In the genomic region with DNA sequence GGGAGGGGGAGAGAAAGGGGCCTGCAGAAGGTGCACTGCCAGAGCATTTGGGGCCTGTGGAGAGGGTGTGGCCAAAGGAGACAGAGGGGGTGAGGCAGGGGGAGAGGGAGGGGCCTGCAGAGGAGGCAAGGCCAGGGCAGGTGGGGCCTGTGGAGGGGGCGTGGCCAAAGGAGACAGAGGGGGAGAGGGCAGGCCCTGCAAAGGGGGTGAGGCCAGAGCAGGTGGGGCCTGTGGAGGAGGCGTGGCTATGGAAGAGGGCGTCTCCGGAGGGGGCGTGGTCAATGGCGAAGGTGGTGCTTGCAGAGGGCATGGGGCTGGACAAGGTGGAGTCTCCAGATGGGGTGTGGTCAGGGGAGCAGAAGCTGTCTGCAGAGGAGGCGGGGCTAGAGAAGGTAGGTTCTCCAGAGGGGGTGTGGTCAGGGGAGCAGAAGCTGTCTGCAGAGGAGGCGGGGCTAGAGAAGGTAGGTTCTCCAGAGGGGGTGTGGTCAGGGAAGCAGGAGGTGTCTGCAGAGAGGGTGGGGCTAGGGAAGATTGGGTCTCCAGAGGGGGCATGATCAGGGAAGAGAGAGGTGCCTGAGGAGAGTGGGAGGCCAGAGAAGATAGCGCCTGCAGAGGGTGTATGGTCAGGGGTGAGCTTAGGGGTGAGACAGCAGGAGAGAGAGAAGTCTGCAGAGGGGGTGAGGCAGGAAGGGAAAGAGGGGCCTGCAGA, we compare ENCODE assay signal across 8 cellular contexts. TPM values are rescaled to one million over a fixed set of nuclear protein-coding genes. Genes with fewer than 3 reads are reported as not detected.
A peak's percentile ranks its signal among the peaks of the same experiment; 100 is the strongest.
DNase-seq lines count a peak whose midpoint lies in the region; ATAC-seq and TF ChIP-seq lines count a peak whose summit lies in the region.

No MANE protein-coding gene starts in this region.

- no peak for TF ChIP-seq CTCF in fibroblast of mammary gland (conservative IDR thresholded peaks at IDR 0.05; ENCODE audit: control insufficient read depth, insufficient read depth, low read depth, low read length)

- H3K27me3 Mint-ChIP-seq in activated CD4-positive, alpha-beta T cell treated with anti-CD3 and anti-CD28 coated beads for 36 hours = peaks cover 24% of the 10 kb centered on the region
- peaks cover 21% of the 10 kb centered on the region for H3K27me3 Mint-ChIP-seq in activated CD4-positive, alpha-beta memory T cell treated with anti-CD3 and anti-CD28 coated beads for 36 hours

- DNase-seq in activated CD4-positive, alpha-beta T cell treated with anti-CD3 and anti-CD28 coated beads for 36 hours = peak; percentile 85
- DNase-seq in activated CD4-positive, alpha-beta T cell treated with anti-CD3 and anti-CD28 coated beads for 1 hour = no peak
- DNase-seq in NCI-H226 (peak; percentile 82), fibroblast of mammary gland (ENCODE audit: low read depth) (peak; percentile 47), middle frontal gyrus (ENCODE audit: extremely low spot score, low spot score) (no peak), NCI-H2107 (lab: John Stamatoyannopoulos, UW) (no peak)
- peak; percentile 81 for DNase-seq in activated CD4-positive, alpha-beta memory T cell treated with anti-CD3 and anti-CD28 coated beads for 36 hours
- DNase-seq in stimulated activated CD4-positive, alpha-beta T cell treated with anti-CD3 and anti-CD28 coated beads, Interleukin-2, amount 100 ng/mL, for 48 hours = peak; percentile 39 to 52

- no peak overlapping the region for H3K4me3 ChIP-seq in fibroblast of mammary gland (ENCODE audit: control insufficient read depth, low read depth, low read length)

- intact Hi-C loops in activated CD4-positive, alpha-beta T cell treated with anti-CD3 and anti-CD28 coated beads for 36 hours (cut with DNase I, micrococcal nuclease) = loop anchor here (1.0 to 5.0 kb wide), 6 partner anchors 8 to 1133 kb away; partner anchors contain the start of genes GPR108 (in 1 of the 2), MAP2K7 (in 1 of the 2), SNAPC2 (in 1 of the 2) and TRIP10 (in 1 of the 2)
- intact Hi-C loops in activated CD4-positive, alpha-beta memory T cell treated with anti-CD3 and anti-CD28 coated beads for 36 hours (cut with micrococcal nuclease) = no loop called here

- peaks cover 39% of the 10 kb centered on the region for H3K4me1 Mint-ChIP-seq in activated CD4-positive, alpha-beta T cell treated with anti-CD3 and anti-CD28 coated beads for 36 hours
- H3K4me1 Mint-ChIP-seq in activated CD4-positive, alpha-beta memory T cell treated with anti-CD3 and anti-CD28 coated beads for 36 hours (ENCODE audit: low read depth) = peaks cover 36% of the 10 kb centered on the region

- CTCF ChIA-PET in activated CD4-positive, alpha-beta T cell treated with anti-CD3 and anti-CD28 coated beads for 36 hours (lab: Charles Lee) = interaction anchor here (1.9 kb wide), 1 partner anchor 49 kb away, joined by 4 read pairs; the partner anchor contains the start of gene SNAPC2
- CTCF ChIA-PET in activated CD4-positive, alpha-beta memory T cell treated with anti-CD3 and anti-CD28 coated beads for 36 hours (lab: Charles Lee) = no interaction called here

- H3K9me3 Mint-ChIP-seq in activated CD4-positive, alpha-beta T cell treated with anti-CD3 and anti-CD28 coated beads for 36 hours (ENCODE audit: low read depth) = no peaks in the 10 kb centered on the region
- no peaks in the 10 kb centered on the region for H3K9me3 Mint-ChIP-seq in activated CD4-positive, alpha-beta memory T cell treated with anti-CD3 and anti-CD28 coated beads for 36 hours

- peak; percentile 11 for ATAC-seq in activated CD4-positive, alpha-beta T cell treated with anti-CD3 and anti-CD28 coated beads for 36 hours

- no peak overlapping the region for H3K27ac Mint-ChIP-seq in activated CD4-positive, alpha-beta T cell treated with anti-CD3 and anti-CD28 coated beads for 36 hours
- no peak overlapping the region for H3K27ac Mint-ChIP-seq in activated CD4-positive, alpha-beta memory T cell treated with anti-CD3 and anti-CD28 coated beads for 36 hours

- H3K4me3 Mint-ChIP-seq in activated CD4-positive, alpha-beta T cell treated with anti-CD3 and anti-CD28 coated beads for 36 hours = peak overlapping the region; percentile 6
- H3K4me3 Mint-ChIP-seq in activated CD4-positive, alpha-beta memory T cell treated with anti-CD3 and anti-CD28 coated beads for 36 hours = no peak overlapping the region

- H3K36me3 Mint-ChIP-seq in activated CD4-positive, alpha-beta T cell treated with anti-CD3 and anti-CD28 coated beads for 36 hours (ENCODE audit: low read depth) = no peaks in the 10 kb centered on the region
- H3K36me3 Mint-ChIP-seq in activated CD4-positive, alpha-beta memory T cell treated with anti-CD3 and anti-CD28 coated beads for 36 hours = no peaks in the 10 kb centered on the region

- POLR2A ChIA-PET in activated CD4-positive, alpha-beta T cell treated with anti-CD3 and anti-CD28 coated beads for 36 hours (lab: Charles Lee) = no interaction called here
- POLR2A ChIA-PET in activated CD4-positive, alpha-beta memory T cell treated with anti-CD3 and anti-CD28 coated beads for 36 hours (lab: Charles Lee) = no interaction called here

RNA-seq across cellular contexts. Expression of gene PRR36, which starts 3.5 kb away (rescaled TPM):
- under 1 TPM; 0.09 to 0.14 TPM for total RNA-seq in activated CD4-positive, alpha-beta T cell treated with anti-CD3 and anti-CD28 coated beads for 36 hours
- total RNA-seq in activated CD4-positive, alpha-beta memory T cell treated with anti-CD3 and anti-CD28 coated beads for 36 hours = under 1 TPM; 0.14 to 0.19 TPM

RNA-seq across cellular contexts. Expression of gene LRRC8E, which starts 17.6 kb away (rescaled TPM):
- not detected for total RNA-seq in activated CD4-positive, alpha-beta T cell treated with anti-CD3 and anti-CD28 coated beads for 36 hours
- not detected for total RNA-seq in activated CD4-positive, alpha-beta memory T cell treated with anti-CD3 and anti-CD28 coated beads for 36 hours

RNA-seq across cellular contexts. Expression of gene MAP2K7, which starts 33.0 kb away (rescaled TPM):
- 10 to 100 TPM; 32.2 to 33.7 TPM for total RNA-seq in activated CD4-positive, alpha-beta T cell treated with anti-CD3 and anti-CD28 coated beads for 36 hours
- total RNA-seq in activated CD4-positive, alpha-beta memory T cell treated with anti-CD3 and anti-CD28 coated beads for 36 hours = 10 to 100 TPM; 29.1 to 30.1 TPM

RNA-seq across cellular contexts. Expression of gene EVI5L, which starts 40.7 kb away (rescaled TPM):
- total RNA-seq in activated CD4-positive, alpha-beta T cell treated with anti-CD3 and anti-CD28 coated beads for 36 hours = 1 to 10 TPM; 4.8 to 5.9 TPM
- 1 to 10 TPM; 5.0 to 5.6 TPM for total RNA-seq in activated CD4-positive, alpha-beta memory T cell treated with anti-CD3 and anti-CD28 coated beads for 36 hours

RNA-seq across cellular contexts. Expression of gene TGFBR3L, which starts 43.9 kb away (rescaled TPM):
- total RNA-seq in activated CD4-positive, alpha-beta T cell treated with anti-CD3 and anti-CD28 coated beads for 36 hours = 1 to 10 TPM; 2.6 to 3.2 TPM
- 1 to 10 TPM; 4.4 to 4.6 TPM for total RNA-seq in activated CD4-positive, alpha-beta memory T cell treated with anti-CD3 and anti-CD28 coated beads for 36 hours

Comparison
In these comparisons a context has a peak if more than half of its experiments do, and no peak if none do; other contexts are left out.
1. DNase-seq: peak in activated CD4-positive, alpha-beta T cell treated with anti-CD3 and anti-CD28 coated beads for 36 hours (single experiment), NCI-H226 (single experiment), activated CD4-positive, alpha-beta memory T cell treated with anti-CD3 and anti-CD28 coated beads for 36 hours (single experiment), fibroblast of mammary gland (single experiment) and stimulated activated CD4-positive, alpha-beta T cell treated with anti-CD3 and anti-CD28 coated beads, Interleukin-2, amount 100 ng/mL, for 48 hours (2 of 2); none in activated CD4-positive, alpha-beta T cell treated with anti-CD3 and anti-CD28 coated beads for 1 hour (single experiment), middle frontal gyrus (single experiment) and NCI-H2107 (single experiment).